8 cellular contexts compared by ENCODE assay signal in genomic region chr11:123741159-123741951, GRCh38. TPM values are rescaled to one million over a fixed set of nuclear protein-coding genes. Genes with fewer than 3 reads are reported as not detected.
DNase-seq lines count a peak whose midpoint lies in the region; ATAC-seq lines count a peak whose summit lies in the region.

TSS of gene ZNF202 (minus strand) at chr11:123741660. CDS start at chr11:123730888, 10,772 bp downstream.

- DNase-seq in D341Med (ENCODE audit: low spot score) (peak; percentile 94), HUDEP-2 (lab: John Stamatoyannopoulos, UW; ENCODE audit: unreplicated experiment in 76 of 76) (peak in 75 of 76 experiments; percentile 20 to 90 (median 78)), NOMO-1 treated with dmso at 0.1 percent for 144 hours (lab: John Stamatoyannopoulos, UW; ENCODE audit: unreplicated experiment) (peak; percentile 86), mesendoderm (peak; percentile 96)
- peak; percentile 65 to 81 (median 76) for DNase-seq in activated CD8-positive, alpha-beta memory T cell treated with anti-CD3 and anti-CD28 coated beads for 48 hours (ENCODE audit: low read depth in 2 of 3, low spot score in 2 of 3)
- DNase-seq in effector memory CD8-positive, alpha-beta T cell: peak; percentile 88 to 89 (median 88)
- peak; percentile 82 for DNase-seq in stimulated activated CD8-positive, alpha-beta memory T cell treated with anti-CD3 and anti-CD28 coated beads, Interleukin-12 subunit alpha, Interleukin-12 subunit beta, amount 100 ng/mL, for 4 hours (ENCODE audit: low read depth)

- peak within 1 kb of the TSS; percentile 95 for H3K18ac ChIP-seq in mesendoderm (ENCODE audit: low read length)

- H3K27me3 Mint-ChIP-seq in effector memory CD8-positive, alpha-beta T cell: peaks cover 0 to 7% of the 10 kb centered on the region in 2 donors

- H3K4me1 Mint-ChIP-seq in effector memory CD8-positive, alpha-beta T cell (ENCODE audit: low read depth in 2 of 2): peaks cover 26 to 38% of the 10 kb centered on the region in 2 donors

- H3K9me3 Mint-ChIP-seq in effector memory CD8-positive, alpha-beta T cell: no peaks in the 10 kb centered on the region

- peaks cover 48% of the 10 kb centered on the region for H3K79me2 ChIP-seq in mesendoderm (ENCODE audit: control insufficient read depth, insufficient read depth, low read length)

- H3K56ac ChIP-seq in mesendoderm (ENCODE audit: low read length): peak within 1 kb of the TSS; percentile 88

- no CpG with 5 or more reads among the region's 65 CpGs for WGBS in mesendoderm (ENCODE audit: extremely low coverage, insufficient coverage, low lambda C conversion rate)

- peak within 1 kb of the TSS; percentile 77 for H3K4me2 ChIP-seq in mesendoderm (ENCODE audit: low read length)

- H3K4me1 ChIP-seq in mesendoderm (ENCODE audit: control insufficient read depth, low read depth, low read length): peaks cover 6% of the 10 kb centered on the region

- no peak within 1 kb of the TSS for H2AK5ac ChIP-seq in mesendoderm (ENCODE audit: low read length)

- H3K4me3 ChIP-seq in mesendoderm (ENCODE audit: low read length): peak within 1 kb of the TSS; percentile 77

- peak within 1 kb of the TSS; percentile 98 for H3K4ac ChIP-seq in mesendoderm (ENCODE audit: low read depth, low read length)

- peak within 1 kb of the TSS; percentile 90 for H2BK5ac ChIP-seq in mesendoderm (ENCODE audit: low read length)

- peaks cover 9% of the 10 kb centered on the region for H3K36me3 Mint-ChIP-seq in effector memory CD8-positive, alpha-beta T cell (ENCODE audit: insufficient read depth)

- H3K23ac ChIP-seq in mesendoderm (ENCODE audit: low read length): peak within 1 kb of the TSS; percentile 11

- H4K8ac ChIP-seq in mesendoderm (ENCODE audit: low read depth, low read length): peak within 1 kb of the TSS; percentile 77

- no peaks in the 10 kb centered on the region for H3K27me3 ChIP-seq in mesendoderm (ENCODE audit: insufficient read depth, low read length, poor library complexity)

- peak within 1 kb of the TSS; percentile 71 for H3K27ac ChIP-seq in mesendoderm (ENCODE audit: low read depth, low read length)

- peak within 1 kb of the TSS; percentile 80 for H3K9ac ChIP-seq in mesendoderm (ENCODE audit: low read length)

- peak; percentile 99 for ATAC-seq in GM21390 (IDR thresholded peaks at IDR 0.05; ENCODE audit: unreplicated experiment)
- peak; percentile 96 for ATAC-seq in effector memory CD8-positive, alpha-beta T cell (replicated peaks)

- H3K27ac Mint-ChIP-seq in effector memory CD8-positive, alpha-beta T cell: peak within 1 kb of the TSS; percentile 85 to 91

- H2BK15ac ChIP-seq in mesendoderm (replicated peaks; ENCODE audit: low read depth): peak within 1 kb of the TSS; percentile 3

- peak within 1 kb of the TSS; percentile 86 to 96 for H3K4me3 Mint-ChIP-seq in effector memory CD8-positive, alpha-beta T cell

- H4K5ac ChIP-seq in mesendoderm (ENCODE audit: low read length): peak within 1 kb of the TSS; percentile 53

- peaks cover 13% of the 10 kb centered on the region for H3K79me1 ChIP-seq in mesendoderm (ENCODE audit: low read length)

- H3K36me3 ChIP-seq in mesendoderm (ENCODE audit: control insufficient read depth, insufficient read depth, low read length): peaks cover 12% of the 10 kb centered on the region

- H2BK120ac ChIP-seq in mesendoderm (ENCODE audit: low read depth, low read length): peak within 1 kb of the TSS; percentile 10

RNA-seq across cellular contexts. Expression of gene ZNF202, which starts in this region (rescaled TPM):
- 16.8 TPM for polyA plus RNA-seq in mesendoderm (2013, experiment 1 of 2)
- polyA plus RNA-seq in mesendoderm (2013, experiment 2 of 2): 18.7 TPM

Comparison
In these comparisons a context has a peak if more than half of its experiments do, and no peak if none do; other contexts are left out.
1. Peak in every context shown above with its lines: DNase-seq, ATAC-seq, H3K4me3 ChIP-seq and H3K27ac ChIP-seq.